In genomic region chr7:124058515-124058914, GRCh38 we compare ENCODE assay signal across 35 cellular contexts. TPM values are rescaled to one million over a fixed set of nuclear protein-coding genes. Genes with fewer than 3 reads are reported as not detected.
"Had no signal": no experiment of that assay in that cellular context is flagged by ENCODE, and none has a peak within 500 bp of the region (broad histone marks: within the 10 kb centered on the region; RNA-seq: fewer than 3 reads in every experiment).

No MANE protein-coding gene starts in this region.

- H3K4me3 ChIP-seq: ascending aorta, breast epithelium, cardiac muscle cell, colonic mucosa, esophagus squamous epithelium had no signal

- FAIRE-seq: endometrium, endothelial cell of umbilical vein had no signal

- DNase-seq: activated CD4-positive, alpha-beta memory T cell treated with anti-CD3 and anti-CD28 coated beads for 36 hours; activated CD4-positive, alpha-beta T cell treated with anti-CD3 and anti-CD28 coated beads for 36 hours; activated CD4-positive, alpha-beta T cell treated with anti-CD3 and anti-CD28 coated beads, Interleukin-2, amount 10 ng/mL, durations not matched to agents 24 days and 14 days; activated CD4-positive, CD25-positive, alpha-beta regulatory T cell; activated CD4-positive, CD25-positive, alpha-beta regulatory T cell treated with anti-CD3 and anti-CD28 coated beads, Interleukin-2, amount 50 U/mL, for 72 hours; activated CD8-positive, alpha-beta memory T cell treated with anti-CD3 and anti-CD28 coated beads, Interleukin-2, amount 10 ng/mL, durations not matched to agents 7 days and 5 days; activated CD8-positive, alpha-beta memory T cell treated with anti-CD3 and anti-CD28 coated beads, Interleukin-2, amount 50 U/mL, for 4 hours; activated CD8-positive, alpha-beta T cell treated with anti-CD3 and anti-CD28 coated beads, Interleukin-2, amount 10 ng/mL, durations not matched to agents 7 days and 5 days; activated gamma-delta T cell; activated naive CD4-positive, alpha-beta T cell; activated naive CD4-positive, alpha-beta T cell treated with anti-CD3 and anti-CD28 coated beads, Interleukin-2, amount 10 ng/mL, durations not matched to agents 7 days and 5 days; activated naive CD8-positive, alpha-beta T cell treated with anti-CD3 and anti-CD28 coated beads, Interleukin-2, amount 10 ng/mL, durations not matched to agents 7 days and 5 days; activated T-cell treated with anti-CD3 and anti-CD28 coated beads, Interleukin-2, amount 50 U/mL, for 1 hour; activated T-cell treated with anti-CD3 and anti-CD28 coated beads, Interleukin-2, amount 50 U/mL, for 48 hours; central memory CD4-positive, alpha-beta T cell; cerebellar nuclear complex; colonic mucosa; effector CD4-positive, alpha-beta T cell; effector memory CD8-positive, alpha-beta T cell; esophagus squamous epithelium; foreskin melanocyte; head of caudate nucleus; T-helper 2 cell had no signal

- H3K36me3 ChIP-seq: ascending aorta, breast epithelium, cardiac muscle cell, colonic mucosa, esophagus squamous epithelium had no signal

- H3K9me3 ChIP-seq: ascending aorta, breast epithelium, colonic mucosa, esophagus squamous epithelium had no signal

- ATAC-seq: activated CD4-positive, alpha-beta T cell treated with anti-CD3 and anti-CD28 coated beads for 36 hours; activated CD8-positive, alpha-beta memory T cell treated with anti-CD3 and anti-CD28 coated beads, Interleukin-2, amount 10 ng/mL, durations not matched to agents 7 days and 5 days; activated CD8-positive, alpha-beta T cell treated with anti-CD3 and anti-CD28 coated beads, Interleukin-2, amount 10 ng/mL, durations not matched to agents 7 days and 5 days; activated naive CD4-positive, alpha-beta T cell treated with anti-CD3 and anti-CD28 coated beads, Interleukin-2, amount 50 U/mL, for 72 hours; effector memory CD8-positive, alpha-beta T cell had no signal

- H3K4me1 ChIP-seq: ascending aorta, breast epithelium, colonic mucosa, esophagus squamous epithelium had no signal

- H3K27me3 ChIP-seq: ascending aorta, breast epithelium, cardiac muscle cell, colonic mucosa, esophagus squamous epithelium had no signal

- H3K27ac ChIP-seq: ascending aorta, breast epithelium, cardiac muscle cell, colonic mucosa, epithelial cell of prostate, esophagus squamous epithelium had no signal

RNA-seq across cellular contexts. Expression of gene TMEM229A, which starts 25.6 kb away (rescaled TPM):
- total RNA-seq: activated CD4-positive, alpha-beta memory T cell treated with anti-CD3 and anti-CD28 coated beads for 36 hours; activated CD4-positive, alpha-beta T cell treated with anti-CD3 and anti-CD28 coated beads for 36 hours; activated CD4-positive, alpha-beta T cell treated with anti-CD3 and anti-CD28 coated beads, Interleukin-2, amount 10 ng/mL, durations not matched to agents 24 days and 14 days; activated CD8-positive, alpha-beta memory T cell treated with anti-CD3 and anti-CD28 coated beads for 36 hours; activated CD8-positive, alpha-beta memory T cell treated with anti-CD3 and anti-CD28 coated beads, Interleukin-2, amount 10 ng/mL, durations not matched to agents 7 days and 5 days; activated CD8-positive, alpha-beta T cell treated with anti-CD3 and anti-CD28 coated beads, Interleukin-2, amount 10 ng/mL, durations not matched to agents 7 days and 5 days; activated naive CD4-positive, alpha-beta T cell treated with anti-CD3 and anti-CD28 coated beads, Interleukin-2, amount 50 U/mL, for 72 hours; activated naive CD8-positive, alpha-beta T cell treated with anti-CD3 and anti-CD28 coated beads, Interleukin-2, amount 10 ng/mL, durations not matched to agents 7 days and 5 days; ascending aorta; breast epithelium; colonic mucosa; endothelial cell of umbilical vein; esophagus squamous epithelium; fibroblast of lung; fibroblast of villous mesenchyme; T-helper 1 cell treated with Interleukin-12 subunit alpha and Interleukin-12 subunit beta and Interleukin-4 antibody, amounts not matched to agents 30 ng/mL and 1 ng/mL, for 36 hours had no signal
- polyA plus RNA-seq: endothelial cell of umbilical vein, esophagus, fibroblast of lung had no signal
